In genomic region chr2:208221873-208222272, GRCh38 we compare ENCODE assay signal across 17 cellular contexts. TPM values are rescaled to one million over a fixed set of nuclear protein-coding genes. Genes with fewer than 3 reads are reported as not detected.
"Had no signal": no experiment of that assay in that cellular context is flagged by ENCODE, and none has a peak within 500 bp of the region (broad histone marks: within the 10 kb centered on the region; RNA-seq: fewer than 3 reads in every experiment).

No MANE protein-coding gene starts in this region.

RNA-seq across cellular contexts. Expression of gene C2orf80, which starts 32.0 kb away (rescaled TPM):
- total RNA-seq: activated B cell treated with CpG ODN at 0.5 μM for 24 hours; activated CD4-positive, alpha-beta memory T cell treated with anti-CD3 and anti-CD28 coated beads for 36 hours; activated CD4-positive, alpha-beta T cell treated with anti-CD3 and anti-CD28 coated beads, Interleukin-2, amount 10 ng/mL, durations not matched to agents 24 days and 14 days; activated CD8-positive, alpha-beta memory T cell treated with anti-CD3 and anti-CD28 coated beads for 36 hours; activated CD8-positive, alpha-beta T cell treated with anti-CD3 and anti-CD28 coated beads for 36 hours; activated naive CD4-positive, alpha-beta T cell treated with anti-CD3 and anti-CD28 coated beads for 36 hours; activated naive CD4-positive, alpha-beta T cell treated with anti-CD3 and anti-CD28 coated beads, Interleukin-2, amount 50 U/mL, for 72 hours; activated naive CD8-positive, alpha-beta T cell treated with anti-CD3 and anti-CD28 coated beads for 36 hours; activated T-cell treated with anti-CD3 and anti-CD28 coated beads, Interleukin-2, amount 50 U/mL, for 4 hours; activated T-cell treated with anti-CD3 and anti-CD28 coated beads, Interleukin-2, amount 50 U/mL, for 72 hours; activated T-helper 1 cell treated with anti-CD3 and anti-CD28 coated beads, Interleukin-12 subunit alpha, Interleukin-12 subunit beta, Interleukin-2, Interleukin-4 antibody, amounts not matched to agents 30 ng/mL and 10 ng/mL and 1 ng/mL, durations not matched to agents 14 hours and 24 hours and 36 hours; activated T-helper 17 cell treated with anti-CD3 and anti-CD28 coated beads, Interleukin-2, amount 50 U/mL, for 72 hours; adrenal gland; aorta; bronchial epithelial cell; cardiac muscle cell had no signal
- polyA plus RNA-seq: adrenal gland, aorta, cardiac muscle cell had no signal

RNA-seq across cellular contexts. Expression of gene CRYGA, which starts 58.5 kb away (rescaled TPM):
- total RNA-seq: activated B cell treated with CpG ODN at 0.5 μM for 24 hours; activated CD4-positive, alpha-beta memory T cell treated with anti-CD3 and anti-CD28 coated beads for 36 hours; activated CD4-positive, alpha-beta T cell treated with anti-CD3 and anti-CD28 coated beads, Interleukin-2, amount 10 ng/mL, durations not matched to agents 24 days and 14 days; activated CD8-positive, alpha-beta memory T cell treated with anti-CD3 and anti-CD28 coated beads for 36 hours; activated CD8-positive, alpha-beta T cell treated with anti-CD3 and anti-CD28 coated beads for 36 hours; activated naive CD4-positive, alpha-beta T cell treated with anti-CD3 and anti-CD28 coated beads for 36 hours; activated naive CD4-positive, alpha-beta T cell treated with anti-CD3 and anti-CD28 coated beads, Interleukin-2, amount 50 U/mL, for 72 hours; activated naive CD8-positive, alpha-beta T cell treated with anti-CD3 and anti-CD28 coated beads for 36 hours; activated T-cell treated with anti-CD3 and anti-CD28 coated beads, Interleukin-2, amount 50 U/mL, for 4 hours; activated T-cell treated with anti-CD3 and anti-CD28 coated beads, Interleukin-2, amount 50 U/mL, for 72 hours; activated T-helper 1 cell treated with anti-CD3 and anti-CD28 coated beads, Interleukin-12 subunit alpha, Interleukin-12 subunit beta, Interleukin-2, Interleukin-4 antibody, amounts not matched to agents 30 ng/mL and 10 ng/mL and 1 ng/mL, durations not matched to agents 14 hours and 24 hours and 36 hours; activated T-helper 17 cell treated with anti-CD3 and anti-CD28 coated beads, Interleukin-2, amount 50 U/mL, for 72 hours; adrenal gland; aorta; bronchial epithelial cell; cardiac muscle cell; cerebellum had no signal
- polyA plus RNA-seq: adrenal gland, aorta, cardiac muscle cell had no signal
